1 cellular context compared by ENCODE assay signal in the genomic region with DNA sequence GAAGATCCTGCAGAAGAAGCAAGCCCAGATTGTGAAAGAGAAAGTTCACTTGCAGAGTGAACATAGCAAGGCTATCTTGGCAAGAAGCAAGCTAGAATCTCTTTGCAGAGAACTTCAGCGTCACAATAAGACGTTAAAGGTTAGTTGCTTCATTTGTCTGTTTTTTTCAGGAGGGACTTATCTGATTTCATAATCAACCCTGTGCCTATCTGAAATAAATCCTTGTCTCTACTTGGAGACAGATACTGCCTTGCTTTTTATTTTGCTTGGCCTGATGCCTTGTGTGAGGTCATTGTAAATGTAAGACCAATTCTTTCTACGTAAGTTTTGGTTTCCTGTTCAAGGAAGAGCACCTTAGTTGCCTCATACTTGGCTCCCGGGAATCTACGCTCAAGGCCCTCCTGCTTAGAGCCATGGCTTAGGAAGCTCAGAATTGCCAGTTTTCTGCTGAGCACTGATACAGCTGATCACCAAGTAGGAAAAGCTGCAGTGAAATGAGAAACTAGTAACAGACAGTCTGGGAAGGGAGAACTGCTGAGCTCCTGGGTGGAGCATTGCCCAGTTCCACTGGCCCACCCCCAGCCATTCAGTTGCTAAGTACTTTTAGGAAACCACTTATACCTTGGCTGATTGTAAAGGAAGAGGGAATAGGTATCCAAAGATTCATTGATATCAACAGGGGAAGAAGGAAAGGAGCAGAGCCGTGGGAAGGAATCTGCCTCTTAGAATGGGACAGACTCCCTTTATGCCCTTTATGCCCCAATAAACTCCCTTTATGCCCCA.
A peak's percentile ranks its signal among the peaks of the same experiment; 100 is the strongest.
TF ChIP-seq lines count a peak whose summit lies in the region.

No MANE protein-coding gene starts in this region.

TF ChIP-seq in HEK293, 187 proteins besides CTCF, POLR2A, EP300 and RAD21 (continued from another document and continues in another):
- TF ChIP-seq, protein P1, sequence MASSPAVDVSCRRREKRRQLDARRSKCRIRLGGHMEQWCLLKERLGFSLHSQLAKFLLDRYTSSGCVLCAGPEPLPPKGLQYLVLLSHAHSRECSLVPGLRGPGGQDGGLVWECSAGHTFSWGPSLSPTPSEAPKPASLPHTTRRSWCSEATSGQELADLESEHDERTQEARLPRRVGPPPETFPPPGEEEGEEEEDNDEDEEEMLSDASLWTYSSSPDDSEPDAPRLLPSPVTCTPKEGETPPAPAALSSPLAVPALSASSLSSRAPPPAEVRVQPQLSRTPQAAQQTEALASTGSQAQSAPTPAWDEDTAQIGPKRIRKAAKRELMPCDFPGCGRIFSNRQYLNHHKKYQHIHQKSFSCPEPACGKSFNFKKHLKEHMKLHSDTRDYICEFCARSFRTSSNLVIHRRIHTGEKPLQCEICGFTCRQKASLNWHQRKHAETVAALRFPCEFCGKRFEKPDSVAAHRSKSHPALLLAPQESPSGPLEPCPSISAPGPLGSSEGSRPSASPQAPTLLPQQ (tag by site-specific recombination; IDR thresholded peaks at IDR 0.05), result peak; percentile 70
- TF ChIP-seq PRDM1 (tag by site-specific recombination; IDR thresholded peaks at IDR 0.05) (no peak), OSR2 (tag by site-specific recombination; IDR thresholded peaks at IDR 0.05) (0 out of 2 replicates have a peak, but pooled peaks have one; percentile 15), ZNF629 (tag by site-specific recombination; IDR thresholded peaks at IDR 0.05) (peak; percentile 97), IKZF3 (tag by site-specific recombination; IDR thresholded peaks at IDR 0.05) (peak; percentile 26; the same call in 1 of the 2 replicates), ZNF558 (tag by site-specific recombination; IDR thresholded peaks at IDR 0.05) (0 out of 2 replicates have a peak, but pooled peaks have one; percentile 28), ZNF510 (tag by site-specific recombination; IDR thresholded peaks at IDR 0.05; ENCODE audit: insufficient replicate concordance) (no peak), TCF7L2 (IDR thresholded peaks at IDR 0.05; ENCODE audit: borderline replicate concordance, low read depth, low read length) (no peak), ZEB2 (tag by site-specific recombination; IDR thresholded peaks at IDR 0.05) (no peak), ZNF202 (tag by site-specific recombination; IDR thresholded peaks at IDR 0.05; ENCODE audit: borderline replicate concordance) (no peak), ZBTB17 (tag by site-specific recombination; IDR thresholded peaks at IDR 0.05) (peak; percentile 86), ZFP69B (tag by site-specific recombination; IDR thresholded peaks at IDR 0.05) (peak; percentile 34; the same call in 1 of the 2 replicates), HOXD13 (CRISPR knock-in tag; IDR thresholded peaks at IDR 0.05; ENCODE audit: borderline replicate concordance) (no peak), GLIS1 (tag by site-specific recombination; IDR thresholded peaks at IDR 0.05) (no peak), ZBTB20 (tag by site-specific recombination; IDR thresholded peaks at IDR 0.05) (no peak), BCL11B (tag by site-specific recombination; IDR thresholded peaks at IDR 0.05; ENCODE audit: low read depth) (no peak), INSM2 (tag by site-specific recombination; IDR thresholded peaks at IDR 0.05) (peak; percentile 52), REPIN1 (tag by site-specific recombination; IDR thresholded peaks at IDR 0.05; ENCODE audit: low read depth) (no peak), ZSCAN16 (tag by site-specific recombination; IDR thresholded peaks at IDR 0.05) (no peak), PRDM10 (tag by site-specific recombination; IDR thresholded peaks at IDR 0.05) (0 out of 2 replicates have a peak, but pooled peaks have one; percentile 10), REST (tag by site-specific recombination; IDR thresholded peaks at IDR 0.05) (no peak), ZNF140 (tag by site-specific recombination; IDR thresholded peaks at IDR 0.05) (peak; percentile 31; the same call in 1 of the 2 replicates), ZNF843 (tag by site-specific recombination; IDR thresholded peaks at IDR 0.05) (peak; percentile 62; the same call in 1 of the 2 replicates), TSHZ1 (tag by site-specific recombination; IDR thresholded peaks at IDR 0.05; ENCODE audit: borderline replicate concordance) (0 out of 2 replicates have a peak, but pooled peaks have one; percentile 18), ZNF350 (tag by site-specific recombination; IDR thresholded peaks at IDR 0.05) (no peak), ZNF292 (tag by site-specific recombination; IDR thresholded peaks at IDR 0.05; ENCODE audit: borderline replicate concordance, low read depth) (no peak), ZNF175 (tag by site-specific recombination; IDR thresholded peaks at IDR 0.05) (no peak), ZNF555 (tag by site-specific recombination; conservative IDR thresholded peaks at IDR 0.05) (no peak), ZBTB21 (tag by site-specific recombination; IDR thresholded peaks at IDR 0.05) (peak; percentile 93), ZNF354C (tag by site-specific recombination; IDR thresholded peaks at IDR 0.05; ENCODE audit: borderline replicate concordance, low read depth) (no peak), ZNF362 (tag by site-specific recombination; IDR thresholded peaks at IDR 0.05) (peak; percentile 41; the same call in 1 of the 2 replicates), KLF10 (tag by site-specific recombination; IDR thresholded peaks at IDR 0.05) (0 out of 2 replicates have a peak, but pooled peaks have one; percentile 17)
- TF ChIP-seq, protein P2, sequence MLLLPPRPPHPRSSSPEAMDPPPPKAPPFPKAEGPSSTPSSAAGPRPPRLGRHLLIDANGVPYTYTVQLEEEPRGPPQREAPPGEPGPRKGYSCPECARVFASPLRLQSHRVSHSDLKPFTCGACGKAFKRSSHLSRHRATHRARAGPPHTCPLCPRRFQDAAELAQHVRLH (tag by site-specific recombination; IDR thresholded peaks at IDR 0.05), result 0 out of 2 replicates have a peak, but pooled peaks have one; percentile 23
- TF ChIP-seq, protein P3, sequence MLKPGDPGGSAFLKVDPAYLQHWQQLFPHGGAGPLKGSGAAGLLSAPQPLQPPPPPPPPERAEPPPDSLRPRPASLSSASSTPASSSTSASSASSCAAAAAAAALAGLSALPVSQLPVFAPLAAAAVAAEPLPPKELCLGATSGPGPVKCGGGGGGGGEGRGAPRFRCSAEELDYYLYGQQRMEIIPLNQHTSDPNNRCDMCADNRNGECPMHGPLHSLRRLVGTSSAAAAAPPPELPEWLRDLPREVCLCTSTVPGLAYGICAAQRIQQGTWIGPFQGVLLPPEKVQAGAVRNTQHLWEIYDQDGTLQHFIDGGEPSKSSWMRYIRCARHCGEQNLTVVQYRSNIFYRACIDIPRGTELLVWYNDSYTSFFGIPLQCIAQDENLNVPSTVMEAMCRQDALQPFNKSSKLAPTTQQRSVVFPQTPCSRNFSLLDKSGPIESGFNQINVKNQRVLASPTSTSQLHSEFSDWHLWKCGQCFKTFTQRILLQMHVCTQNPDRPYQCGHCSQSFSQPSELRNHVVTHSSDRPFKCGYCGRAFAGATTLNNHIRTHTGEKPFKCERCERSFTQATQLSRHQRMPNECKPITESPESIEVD (tag by site-specific recombination; IDR thresholded peaks at IDR 0.05), result 0 out of 2 replicates have a peak, but pooled peaks have one; percentile 25
- TF ChIP-seq, protein P4, sequence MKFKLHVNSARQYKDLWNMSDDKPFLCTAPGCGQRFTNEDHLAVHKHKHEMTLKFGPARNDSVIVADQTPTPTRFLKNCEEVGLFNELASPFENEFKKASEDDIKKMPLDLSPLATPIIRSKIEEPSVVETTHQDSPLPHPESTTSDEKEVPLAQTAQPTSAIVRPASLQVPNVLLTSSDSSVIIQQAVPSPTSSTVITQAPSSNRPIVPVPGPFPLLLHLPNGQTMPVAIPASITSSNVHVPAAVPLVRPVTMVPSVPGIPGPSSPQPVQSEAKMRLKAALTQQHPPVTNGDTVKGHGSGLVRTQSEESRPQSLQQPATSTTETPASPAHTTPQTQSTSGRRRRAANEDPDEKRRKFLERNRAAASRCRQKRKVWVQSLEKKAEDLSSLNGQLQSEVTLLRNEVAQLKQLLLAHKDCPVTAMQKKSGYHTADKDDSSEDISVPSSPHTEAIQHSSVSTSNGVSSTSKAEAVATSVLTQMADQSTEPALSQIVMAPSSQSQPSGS (tag by site-specific recombination; IDR thresholded peaks at IDR 0.05; ENCODE audit: low read depth), result peak; percentile 69; the same call in 1 of the 2 replicates
